Comparison of ENCODE assay signal across 15 cellular contexts in genomic region chrX:103716967-103717366, GRCh38. TPM values are rescaled to one million over a fixed set of nuclear protein-coding genes. Genes with fewer than 3 reads are reported as not detected.
A peak's percentile ranks its signal among the peaks of the same experiment; 100 is the strongest.
DNase-seq lines count a peak whose midpoint lies in the region; ATAC-seq and TF ChIP-seq lines count a peak whose summit lies in the region.
"Had no signal": no experiment of that assay in that cellular context is flagged by ENCODE, and none has a peak within 500 bp of the region (broad histone marks: within the 10 kb centered on the region; RNA-seq: fewer than 3 reads in every experiment).

No MANE protein-coding gene starts in this region.

- no peaks in the 10 kb centered on the region for H3K4me1 ChIP-seq in muscle layer of duodenum (ENCODE audit: control insufficient read depth in 1 of 2, insufficient read depth in 2 of 2, low read length in 2 of 2)

- H3K36me3 Mint-ChIP-seq in activated T-helper 17 cell treated with anti-CD3 and anti-CD28 coated beads, Interleukin-2, amount 50 U/mL, for 72 hours (ENCODE audit: low read depth) = no peaks in the 10 kb centered on the region
- H3K36me3 Mint-ChIP-seq: CD8-positive, alpha-beta memory T cell had no signal

- no peaks in the 10 kb centered on the region for H3K4me1 Mint-ChIP-seq in activated T-helper 17 cell treated with anti-CD3 and anti-CD28 coated beads, Interleukin-2, amount 50 U/mL, for 72 hours
- H3K4me1 Mint-ChIP-seq: CD8-positive, alpha-beta memory T cell had no signal

- H3K9me3 ChIP-seq in MG63 = no peaks in the 10 kb centered on the region
- H3K9me3 ChIP-seq in muscle layer of duodenum (ENCODE audit: control insufficient read depth in 1 of 2, low read length in 2 of 2) = no peaks in the 10 kb centered on the region

- no peaks in the 10 kb centered on the region for H3K9me3 Mint-ChIP-seq in activated T-helper 17 cell treated with anti-CD3 and anti-CD28 coated beads, Interleukin-2, amount 50 U/mL, for 72 hours
- H3K9me3 Mint-ChIP-seq: CD8-positive, alpha-beta memory T cell had no signal

- H3K27me3 ChIP-seq in MG63 (no peaks in the 10 kb centered on the region), muscle layer of duodenum (ENCODE audit: low read depth, low read length) (no peaks in the 10 kb centered on the region)
- H3K27me3 ChIP-seq: brain microvascular endothelial cell had no signal

- DNase-seq in AG08396 (ENCODE audit: low spot score) = peak; percentile 36
- peak; percentile 50 for DNase-seq in MG63
- peak; percentile 77 for DNase-seq in epithelial cell of esophagus (ENCODE audit: low read depth)
- DNase-seq in NCI-H526 (lab: John Stamatoyannopoulos, UW) = no peak
- DNase-seq: activated T-cell treated with anti-CD3 and anti-CD28 coated beads, Interleukin-2, amount 50 U/mL, for 1 hour; brain microvascular endothelial cell; CD8-positive, alpha-beta memory T cell; mesendoderm; NCI-H187 treated with DMSO at 0.1 percent for 48 hours; stimulated activated CD4-positive, alpha-beta T cell treated with anti-CD3 and anti-CD28 coated beads, Interleukin-12 subunit alpha, Interleukin-12 subunit beta, amount 100 ng/mL, for 4 hours had no signal

- peaks cover 4% of the 10 kb centered on the region for H3K27me3 Mint-ChIP-seq in activated T-helper 17 cell treated with anti-CD3 and anti-CD28 coated beads, Interleukin-2, amount 50 U/mL, for 72 hours

- H3K4me3 Mint-ChIP-seq in activated T-helper 17 cell treated with anti-CD3 and anti-CD28 coated beads, Interleukin-2, amount 50 U/mL, for 72 hours = no peak overlapping the region
- H3K4me3 Mint-ChIP-seq: CD8-positive, alpha-beta memory T cell had no signal

- peak overlapping the region; percentile 67 for H3K27ac ChIP-seq in muscle layer of duodenum (ENCODE audit: low read length)
- H3K27ac ChIP-seq: brain microvascular endothelial cell had no signal

- no peak overlapping the region for H3K27ac Mint-ChIP-seq in activated T-helper 17 cell treated with anti-CD3 and anti-CD28 coated beads, Interleukin-2, amount 50 U/mL, for 72 hours
- H3K27ac Mint-ChIP-seq: CD8-positive, alpha-beta memory T cell had no signal

- no peaks in the 10 kb centered on the region for H3K36me3 ChIP-seq in MG63
- no peaks in the 10 kb centered on the region for H3K36me3 ChIP-seq in muscle layer of duodenum (ENCODE audit: control insufficient read depth in 1 of 2, insufficient read depth in 2 of 2, low read length in 2 of 2)
- H3K36me3 ChIP-seq: brain microvascular endothelial cell had no signal

- TF ChIP-seq CTCF in epithelial cell of esophagus (IDR thresholded peaks at IDR 0.05; ENCODE audit: insufficient read depth, low read depth, low read length, missing control alignments) = no peak

- H3K4me3 ChIP-seq in MG63 = no peak overlapping the region
- H3K4me3 ChIP-seq in epithelial cell of esophagus (ENCODE audit: low read length) = no peak overlapping the region
- no peak overlapping the region for H3K4me3 ChIP-seq in muscle layer of duodenum (ENCODE audit: low read depth in 1 of 2, low read length in 2 of 2)

- no peak for ATAC-seq in activated T-helper 17 cell treated with anti-CD3 and anti-CD28 coated beads, Interleukin-2, amount 50 U/mL, for 72 hours (replicated peaks)
- ATAC-seq in HG03025 (IDR thresholded peaks at IDR 0.05; ENCODE audit: low FRiP score, unreplicated experiment) (no peak), GM19023 (IDR thresholded peaks at IDR 0.05; ENCODE audit: unreplicated experiment) (no peak)

RNA-seq across cellular contexts. Expression of gene TMEM31, which starts 6.3 kb away (rescaled TPM):
- total RNA-seq in MG63 (2014; rRNA removed; shearing (Covaris generic); ENCODE audit: low replicate concordance) = not detected in 2 replicates
- not detected for total RNA-seq in activated T-helper 17 cell treated with anti-CD3 and anti-CD28 coated beads, Interleukin-2, amount 50 U/mL, for 72 hours
- total RNA-seq: CD8-positive, alpha-beta memory T cell; glomerular endothelial cell had no signal

RNA-seq across cellular contexts. Expression of gene MORF4L2, which starts 30.5 kb away (rescaled TPM):
- 919 and 2,011 TPM in 2 replicates for total RNA-seq in MG63 (2014; rRNA removed; shearing (Covaris generic); ENCODE audit: low replicate concordance)
- 100 to 1,000 TPM; 181 to 247 TPM for total RNA-seq in activated T-helper 17 cell treated with anti-CD3 and anti-CD28 coated beads, Interleukin-2, amount 50 U/mL, for 72 hours

RNA-seq across cellular contexts. Expression of gene PLP1, which starts 59.7 kb away (rescaled TPM):
- total RNA-seq in MG63 (2014; rRNA removed; shearing (Covaris generic); ENCODE audit: low replicate concordance) = not detected in 2 replicates
- not detected for total RNA-seq in activated T-helper 17 cell treated with anti-CD3 and anti-CD28 coated beads, Interleukin-2, amount 50 U/mL, for 72 hours
- total RNA-seq: CD8-positive, alpha-beta memory T cell; glomerular endothelial cell had no signal

Comparison
In these comparisons a context has a peak if more than half of its experiments do, and no peak if none do; other contexts are left out.
1. DNase-seq: peak in AG08396 (single experiment), MG63 (single experiment) and epithelial cell of esophagus (single experiment); none in NCI-H526 (0 of 2).